2 cellular contexts compared by ENCODE assay signal in the genomic region with DNA sequence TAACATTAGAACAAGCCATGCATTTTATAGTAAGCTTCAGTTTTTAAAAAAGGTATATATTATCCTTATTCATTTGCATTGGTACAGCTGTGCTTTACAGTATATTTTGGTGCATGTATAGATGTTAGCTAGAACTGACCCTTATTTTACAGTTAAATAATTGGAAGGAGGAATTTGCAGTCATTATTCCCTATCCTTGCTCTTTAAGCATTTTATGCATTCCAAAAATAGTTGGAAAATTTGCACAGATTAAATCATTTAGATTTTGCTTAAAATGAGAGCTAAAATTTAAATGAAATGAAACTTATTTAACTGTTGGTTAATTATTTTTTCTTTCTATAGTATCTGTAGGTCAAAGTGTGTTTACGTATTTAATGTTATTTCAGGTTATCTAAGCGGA.
TF ChIP-seq lines count a peak whose summit lies in the region.

No MANE protein-coding gene starts in this region.

TF ChIP-seq in SK-N-SH, 30 proteins besides CTCF, POLR2A, EP300 and RAD21:
- TF ChIP-seq CHD2 (IDR thresholded peaks at IDR 0.05; ENCODE audit: low read length, partially characterized antibody) (no peak), FOXM1 (IDR thresholded peaks at IDR 0.05; ENCODE audit: low read depth) (no peak), FOXJ3 (CRISPR knock-in tag; IDR thresholded peaks at IDR 0.05) (no peak), RXRA (IDR thresholded peaks at IDR 0.05; ENCODE audit: borderline replicate concordance, low read depth) (no peak), NRF1 (IDR thresholded peaks at IDR 0.05; ENCODE audit: low read depth, low read length) (no peak), TAF1 (IDR thresholded peaks at IDR 0.05; ENCODE audit: borderline replicate concordance, low read depth, low read length) (no peak)
- TF ChIP-seq, protein P1, sequence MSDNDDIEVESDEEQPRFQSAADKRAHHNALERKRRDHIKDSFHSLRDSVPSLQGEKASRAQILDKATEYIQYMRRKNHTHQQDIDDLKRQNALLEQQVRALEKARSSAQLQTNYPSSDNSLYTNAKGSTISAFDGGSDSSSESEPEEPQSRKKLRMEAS (IDR thresholded peaks at IDR 0.05; ENCODE audit: low read depth) = no peak
- TF ChIP-seq, protein P2, sequence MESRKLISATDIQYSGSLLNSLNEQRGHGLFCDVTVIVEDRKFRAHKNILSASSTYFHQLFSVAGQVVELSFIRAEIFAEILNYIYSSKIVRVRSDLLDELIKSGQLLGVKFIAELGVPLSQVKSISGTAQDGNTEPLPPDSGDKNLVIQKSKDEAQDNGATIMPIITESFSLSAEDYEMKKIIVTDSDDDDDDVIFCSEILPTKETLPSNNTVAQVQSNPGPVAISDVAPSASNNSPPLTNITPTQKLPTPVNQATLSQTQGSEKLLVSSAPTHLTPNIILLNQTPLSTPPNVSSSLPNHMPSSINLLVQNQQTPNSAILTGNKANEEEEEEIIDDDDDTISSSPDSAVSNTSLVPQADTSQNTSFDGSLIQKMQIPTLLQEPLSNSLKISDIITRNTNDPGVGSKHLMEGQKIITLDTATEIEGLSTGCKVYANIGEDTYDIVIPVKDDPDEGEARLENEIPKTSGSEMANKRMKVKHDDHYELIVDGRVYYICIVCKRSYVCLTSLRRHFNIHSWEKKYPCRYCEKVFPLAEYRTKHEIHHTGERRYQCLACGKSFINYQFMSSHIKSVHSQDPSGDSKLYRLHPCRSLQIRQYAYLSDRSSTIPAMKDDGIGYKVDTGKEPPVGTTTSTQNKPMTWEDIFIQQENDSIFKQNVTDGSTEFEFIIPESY (IDR thresholded peaks at IDR 0.05; ENCODE audit: borderline replicate concordance, low read depth) = no peak

TF ChIP-seq in SK-N-SH treated with all-trans-retinoic acid at 6 μM for 48 hours, 23 proteins besides CTCF, POLR2A, EP300 and RAD21:
- no peak for TF ChIP-seq ZNF8 (CRISPR knock-in tag; IDR thresholded peaks at IDR 0.05)
- TF ChIP-seq, protein P3, sequence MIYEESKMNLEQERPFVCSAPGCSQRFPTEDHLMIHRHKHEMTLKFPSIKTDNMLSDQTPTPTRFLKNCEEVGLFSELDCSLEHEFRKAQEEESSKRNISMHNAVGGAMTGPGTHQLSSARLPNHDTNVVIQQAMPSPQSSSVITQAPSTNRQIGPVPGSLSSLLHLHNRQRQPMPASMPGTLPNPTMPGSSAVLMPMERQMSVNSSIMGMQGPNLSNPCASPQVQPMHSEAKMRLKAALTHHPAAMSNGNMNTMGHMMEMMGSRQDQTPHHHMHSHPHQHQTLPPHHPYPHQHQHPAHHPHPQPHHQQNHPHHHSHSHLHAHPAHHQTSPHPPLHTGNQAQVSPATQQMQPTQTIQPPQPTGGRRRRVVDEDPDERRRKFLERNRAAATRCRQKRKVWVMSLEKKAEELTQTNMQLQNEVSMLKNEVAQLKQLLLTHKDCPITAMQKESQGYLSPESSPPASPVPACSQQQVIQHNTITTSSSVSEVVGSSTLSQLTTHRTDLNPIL (CRISPR knock-in tag; IDR thresholded peaks at IDR 0.05; ENCODE audit: low read depth) = no peak
